8 cellular contexts compared by ENCODE assay signal in the genomic region with DNA sequence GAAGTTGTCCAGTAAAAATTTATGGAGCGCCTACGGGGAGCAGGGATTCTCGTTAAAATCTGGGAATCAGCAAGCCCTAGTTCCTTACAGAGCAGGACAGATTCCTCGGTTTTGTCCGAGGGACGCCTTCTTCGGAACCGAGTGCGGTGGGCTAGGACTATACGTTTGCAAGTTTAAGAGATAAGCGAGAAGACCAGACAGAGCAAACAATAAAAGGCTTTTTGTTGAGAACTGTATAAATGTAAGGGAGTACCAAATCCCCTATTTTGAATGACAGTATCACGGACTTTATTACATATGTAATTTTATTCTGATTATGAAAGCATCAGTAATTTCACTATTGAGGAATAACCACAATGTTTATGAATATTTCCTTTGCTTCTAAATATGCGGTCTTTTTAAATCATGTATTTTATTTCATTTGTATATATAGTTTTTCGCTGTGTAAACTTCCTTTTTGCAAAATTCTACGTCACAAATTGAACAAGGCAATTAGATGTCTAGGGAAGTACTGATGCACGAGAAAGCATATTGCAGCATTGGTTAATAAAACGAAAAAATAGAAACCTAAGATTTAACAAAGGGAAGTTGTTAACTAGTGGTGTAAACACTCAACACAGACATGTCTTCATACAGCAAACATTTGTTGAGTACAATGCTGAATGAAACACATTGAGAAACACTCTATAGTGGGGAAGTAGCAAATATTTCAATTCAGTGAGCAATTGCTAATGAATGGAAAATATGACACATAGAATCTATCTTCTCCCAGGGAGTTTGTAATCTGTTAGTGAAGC. TPM values are rescaled to one million over a fixed set of nuclear protein-coding genes. Genes with fewer than 3 reads are reported as not detected.
DNase-seq lines count a peak whose midpoint lies in the region; ATAC-seq, FAIRE-seq and TF ChIP-seq lines count a peak whose summit lies in the region.

No MANE protein-coding gene starts in this region.

- POLR2A ChIA-PET in Caco-2 (lab: Charles Lee), result interaction anchor here (1.3 kb wide), 1 partner anchor 201 kb away, joined by 8 read pairs; no protein-coding TSS in a partner anchor

- no peak for TF ChIP-seq POLR2A in spleen (IDR thresholded peaks at IDR 0.05)

- intact Hi-C loops in Caco-2 (cut with micrococcal nuclease; ENCODE audit: unreplicated experiment), result loop anchor here (1.0 to 10.0 kb wide), 6 partner anchors 134 to 601 kb away; no protein-coding TSS in a partner anchor
- intact Hi-C loops in spleen (cut with DNase I; ENCODE audit: low total_unique reads), result no loop called here

- H3K27me3 Mint-ChIP-seq in Caco-2 (ENCODE audit: insufficient read depth, unreplicated experiment), result peaks cover 3% of the 10 kb centered on the region
- no peaks in the 10 kb centered on the region for H3K27me3 Mint-ChIP-seq in activated naive CD8-positive, alpha-beta T cell treated with anti-CD3 and anti-CD28 coated beads, Interleukin-2, amount 50 U/mL, for 24 hours

- H3K4me3 Mint-ChIP-seq in Caco-2 (ENCODE audit: unreplicated experiment), result peak overlapping the region; percentile 71
- peak overlapping the region; percentile 91 for H3K4me3 Mint-ChIP-seq in activated naive CD8-positive, alpha-beta T cell treated with anti-CD3 and anti-CD28 coated beads, Interleukin-2, amount 50 U/mL, for 24 hours

- FAIRE-seq in urothelium cell line (lab: Jason Lieb, UNC), result no peak

- H3K9ac ChIP-seq in iPS-15b (ENCODE audit: low read depth, low read length), result peak overlapping the region; percentile 91

- no peak for TF ChIP-seq CTCF in Caco-2 (IDR thresholded peaks at IDR 0.05; ENCODE audit: insufficient read depth in 1 of 2, low read depth in 1 of 2, low read length in 1 of 2, severe bottlenecking in 1 of 2, unreplicated experiment in 1 of 2)
- no peak for TF ChIP-seq CTCF in spleen (IDR thresholded peaks at IDR 0.05 in 8 of 11, conservative IDR thresholded peaks at IDR 0.05 in 3 of 11)

- H3K4me1 ChIP-seq in Caco-2, result peaks cover 23% of the 10 kb centered on the region; the same call in 1 of the 2 replicates
- H3K4me1 ChIP-seq in iPS-15b (ENCODE audit: control insufficient read depth, insufficient read depth, low read length), result peaks cover 14% of the 10 kb centered on the region
- H3K4me1 ChIP-seq in spleen, result peaks cover 20 to 62% (median 46%) of the 10 kb centered on the region in 6 donors

- ATAC-seq in activated naive CD8-positive, alpha-beta T cell treated with anti-CD3 and anti-CD28 coated beads, Interleukin-2, amount 50 U/mL, for 24 hours, result no peak
- no peak for ATAC-seq in GM21515 (IDR thresholded peaks at IDR 0.05; ENCODE audit: unreplicated experiment)

- H3K27me3 ChIP-seq in Caco-2 (replicated peaks; ENCODE audit: control insufficient read depth, insufficient read depth, low read length) (no peaks in the 10 kb centered on the region), iPS-15b (ENCODE audit: control insufficient read depth, insufficient read depth, low read length) (no peaks in the 10 kb centered on the region), spleen (replicated peaks in 1 of 7) (peaks cover 0 to under 1% (median 0%) of the 10 kb centered on the region in 7 donors)

- WGBS in spleen, 5 donors, result 5 to 9% (median 6%) methylated on average over 17 of the region's 17 CpGs

- DNase-seq in Caco-2 (no peak), KBM-7 (peak; percentile 25), spleen (no peak), urothelium cell line (ENCODE audit: low spot score) (no peak), NCI-H2171 treated with DMSO at 0.1 percent for 48 hours (lab: John Stamatoyannopoulos, UW) (no peak)
- DNase-seq in activated naive CD8-positive, alpha-beta T cell treated with anti-CD3 and anti-CD28 coated beads, Interleukin-2, amount 50 U/mL, for 24 hours, result no peak

- H3K36me3 ChIP-seq in Caco-2 (ENCODE audit: control insufficient read depth, insufficient read depth, low read length), result no peaks in the 10 kb centered on the region
- H3K36me3 ChIP-seq in iPS-15b (ENCODE audit: control insufficient read depth, insufficient read depth, low read length), result no peaks in the 10 kb centered on the region
- H3K36me3 ChIP-seq in spleen, result peaks cover 0 to 5% (median 0%) of the 10 kb centered on the region in 6 donors

- H3K9me3 Mint-ChIP-seq in Caco-2 (ENCODE audit: unreplicated experiment), result no peaks in the 10 kb centered on the region
- no peaks in the 10 kb centered on the region for H3K9me3 Mint-ChIP-seq in activated naive CD8-positive, alpha-beta T cell treated with anti-CD3 and anti-CD28 coated beads, Interleukin-2, amount 50 U/mL, for 24 hours

- no peaks in the 10 kb centered on the region for H3K9me3 ChIP-seq in Caco-2
- H3K9me3 ChIP-seq in iPS-15b (ENCODE audit: control insufficient read depth, insufficient read depth, low read length), result no peaks in the 10 kb centered on the region
- H3K9me3 ChIP-seq in spleen, result no peaks in the 10 kb centered on the region

- BruUV-seq in Caco-2 (replicated peaks; lab: Mats Ljungman, UMichigan), result TSS peak; percentile 81

- H3K27ac Mint-ChIP-seq in Caco-2 (ENCODE audit: unreplicated experiment), result peak overlapping the region; percentile 61
- peak overlapping the region; percentile 91 for H3K27ac Mint-ChIP-seq in activated naive CD8-positive, alpha-beta T cell treated with anti-CD3 and anti-CD28 coated beads, Interleukin-2, amount 50 U/mL, for 24 hours

- in situ Hi-C loops in KBM-7 (cut with MboI; ENCODE audit: low pct_unique_long_range_greater_than_20kb, low sequenced_read_pairs), result no loop called here

- peak overlapping the region; percentile 89 for H3K4me3 ChIP-seq in Caco-2 (ENCODE audit: low read depth, low read length)
- peak overlapping the region; percentile 75 for H3K4me3 ChIP-seq in iPS-15b (ENCODE audit: low read depth, low read length)
- H3K4me3 ChIP-seq in spleen, result peak overlapping the region; percentile 82 to 99 (median 92)

- peaks cover 7% of the 10 kb centered on the region for H3K4me1 Mint-ChIP-seq in Caco-2 (ENCODE audit: low read depth, unreplicated experiment)
- H3K4me1 Mint-ChIP-seq in activated naive CD8-positive, alpha-beta T cell treated with anti-CD3 and anti-CD28 coated beads, Interleukin-2, amount 50 U/mL, for 24 hours, result peaks cover 54% of the 10 kb centered on the region

- H3K36me3 Mint-ChIP-seq in Caco-2 (ENCODE audit: insufficient read depth, unreplicated experiment), result peaks cover 26% of the 10 kb centered on the region
- peaks cover 17% of the 10 kb centered on the region for H3K36me3 Mint-ChIP-seq in activated naive CD8-positive, alpha-beta T cell treated with anti-CD3 and anti-CD28 coated beads, Interleukin-2, amount 50 U/mL, for 24 hours (ENCODE audit: low read depth)

- CTCF ChIA-PET in Caco-2 (lab: Charles Lee), result interaction anchor here (0.6 to 1.3 kb wide), 9 partner anchors 8 to 460 kb away, joined by 3 to 10 read pairs (median 4); no protein-coding TSS in a partner anchor

- H3K27ac ChIP-seq in spleen, result peak overlapping the region; percentile 94 to 100 (median 99)

RNA-seq across cellular contexts. Expression of a gene that starts 1.2 kb away (rescaled TPM):
- total RNA-seq in Caco-2 (2022) (123 and 132 TPM in 2 replicates), spleen (100 to 1,000 TPM; 165 to 253 (median 191) TPM)
- 100 to 1,000 TPM; 122 to 179 (median 144) TPM for polyA plus RNA-seq in spleen
